9 cellular contexts compared by ENCODE assay signal in the genomic region with DNA sequence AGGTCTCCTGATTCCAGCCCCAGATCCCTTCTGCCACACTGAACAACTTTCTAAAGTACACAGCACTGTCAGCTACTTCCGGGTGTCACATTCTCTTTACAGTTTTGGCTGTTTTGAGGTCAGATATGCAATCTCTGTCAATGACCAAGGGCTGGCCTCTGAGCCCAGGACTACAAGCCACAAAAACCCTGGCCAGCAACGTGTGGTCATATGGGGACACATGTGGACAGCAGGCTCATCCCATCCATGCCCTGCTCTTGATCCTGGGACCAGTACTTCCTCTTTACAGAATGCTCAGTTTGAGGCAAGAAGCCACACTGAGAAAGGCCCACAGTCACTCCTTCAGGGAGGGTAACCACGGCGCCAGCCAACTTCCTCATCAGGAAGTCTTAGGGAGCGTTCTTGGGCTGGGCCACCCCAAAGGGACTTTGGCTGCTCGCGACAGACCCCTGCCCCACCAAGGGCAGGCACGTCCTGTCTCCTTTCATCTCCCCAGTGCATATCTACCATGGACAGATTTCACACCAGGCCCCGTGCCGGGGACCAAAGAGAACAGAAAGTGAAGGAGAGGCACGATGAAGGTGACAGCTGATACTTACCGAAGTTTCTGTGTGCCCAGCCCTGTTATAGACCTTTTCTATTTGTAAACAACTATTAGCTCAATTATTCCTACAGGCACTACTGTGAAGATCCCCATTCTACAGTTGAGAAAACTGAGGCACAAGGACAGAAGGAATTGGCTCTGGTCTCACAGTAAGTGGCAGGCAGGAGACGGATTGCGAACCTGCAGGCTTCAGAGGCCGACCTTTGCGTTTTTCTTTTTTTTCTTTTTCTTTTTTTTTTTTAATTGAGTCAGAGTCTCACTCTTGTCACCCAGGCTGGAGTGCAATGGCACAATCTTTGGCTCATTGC. TPM values are rescaled to one million over a fixed set of nuclear protein-coding genes. Genes with fewer than 3 reads are reported as not detected.
DNase-seq lines count a peak whose midpoint lies in the region; ATAC-seq and TF ChIP-seq lines count a peak whose summit lies in the region.
"Had no signal": no experiment of that assay in that cellular context is flagged by ENCODE, and none has a peak within 500 bp of the region (broad histone marks: within the 10 kb centered on the region; RNA-seq: fewer than 3 reads in every experiment).

No MANE protein-coding gene starts in this region.

- DNase-seq in Peyer's patch (peak in 2 of 3 donors; percentile 56 to 71), NCI-H526 treated with DMSO at 0.1 percent for 48 hours (lab: John Stamatoyannopoulos, UW) (no peak), COR-L47 (lab: John Stamatoyannopoulos, UW) (no peak), NCI-H524 (lab: John Stamatoyannopoulos, UW) (no peak)

- H3K27me3 ChIP-seq in Peyer's patch (no peaks in the 10 kb centered on the region), skeletal muscle tissue (ENCODE audit: control insufficient read depth in 3 of 3, insufficient read depth in 3 of 3, low read length in 3 of 3) (no peaks in the 10 kb centered on the region)

- no peak for TF ChIP-seq CTCF in Peyer's patch (IDR thresholded peaks at IDR 0.05)

- H3K36me3 ChIP-seq in Peyer's patch (peaks cover 0 to 23% (median 0%) of the 10 kb centered on the region in 3 donors), skeletal muscle tissue (ENCODE audit: control insufficient read depth in 3 of 3, insufficient read depth in 3 of 3, low read length in 3 of 3) (peaks cover 0 to 6% (median 5%) of the 10 kb centered on the region in 3 donors)

- H3K4me3 ChIP-seq in Peyer's patch = no peak overlapping the region
- no peak overlapping the region for H3K4me3 ChIP-seq in skeletal muscle tissue (ENCODE audit: low read length in 3 of 3)

- H3K27ac ChIP-seq in Peyer's patch (peak overlapping the region; percentile 30 to 70 (median 42)), skeletal muscle tissue (ENCODE audit: low read depth, low read length) (peak overlapping the region; percentile 29)

- peak; percentile 65 for ATAC-seq in GM18867 (IDR thresholded peaks at IDR 0.05; ENCODE audit: unreplicated experiment)
- ATAC-seq in HG02759 (IDR thresholded peaks at IDR 0.05; ENCODE audit: unreplicated experiment) = peak; percentile 51
- peak; percentile 62 for ATAC-seq in esophagus mucosa

- H3K4me1 ChIP-seq in Peyer's patch (peaks cover 0 to 23% (median 9%) of the 10 kb centered on the region in 4 donors), skeletal muscle tissue (ENCODE audit: control insufficient read depth in 3 of 3, insufficient read depth in 3 of 3, low read length in 3 of 3) (peaks cover 0 to 13% (median 5%) of the 10 kb centered on the region in 3 donors)

- H3K9ac ChIP-seq in skeletal muscle tissue (ENCODE audit: low read depth in 1 of 3, low read length in 3 of 3) = peak overlapping the region in 1 of 3 donors; percentile 32

- TF ChIP-seq POLR2A in Peyer's patch (IDR thresholded peaks at IDR 0.05) = no peak

- no peaks in the 10 kb centered on the region for H3K9me3 ChIP-seq in Peyer's patch
- H3K9me3 ChIP-seq in skeletal muscle tissue (ENCODE audit: control insufficient read depth in 3 of 3, low read length in 3 of 3) = no peaks in the 10 kb centered on the region

RNA-seq across cellular contexts. Expression of gene STK10, which starts 37.3 kb away (rescaled TPM):
- 100 to 1,000 TPM in 1 of 4 donors, 10 to 100 TPM in 3; 26.3 to 202 (median 68.1) TPM for total RNA-seq in Peyer's patch
- 7.3 TPM for total RNA-seq in esophagus mucosa
- total RNA-seq in skeletal muscle tissue = 12.0 TPM

RNA-seq across cellular contexts. Expression of gene EFCAB9, which starts 43.2 kb away (rescaled TPM):
- total RNA-seq in Peyer's patch = not detected
- not detected for total RNA-seq in esophagus mucosa
- total RNA-seq in skeletal muscle tissue = not detected
- total RNA-seq: epithelial cell of proximal tubule had no signal

Comparison
In these comparisons a context has a peak if more than half of its experiments do, and no peak if none do; other contexts are left out.
1. DNase-seq: peak in Peyer's patch (2 of 3); none in NCI-H526 treated with DMSO at 0.1 percent for 48 hours (single experiment), COR-L47 (single experiment) and NCI-H524 (0 of 2).
2. Peak in every context shown above with its lines, with median percentiles within 50 percentile points of each other: ATAC-seq.